Comparison of ENCODE assay signal across 2 cellular contexts in genomic region chr17:54376409-54376808, GRCh38.
DNase-seq lines count a peak whose midpoint lies in the region; ATAC-seq, FAIRE-seq and TF ChIP-seq lines count a peak whose summit lies in the region.
"Not testable (repeated sequence)": the region's sequence is repeated elsewhere in the genome, so short reads cannot be mapped to it uniquely, and the experiment has no call there.

No MANE protein-coding gene starts in this region.

- FAIRE-seq in A549 (lab: Jason Lieb, UNC), result not testable (repeated sequence)

- not testable (repeated sequence) for H3K4me2 ChIP-seq in A549

- not testable (repeated sequence) for H3K9me3 ChIP-seq in A549; HEK293 (ENCODE audit: control insufficient read depth, insufficient read depth, low read depth, low read length)

- not testable (repeated sequence) for TF ChIP-seq RAD21 in A549 (conservative IDR thresholded peaks at IDR 0.05 in 1 of 2, IDR thresholded peaks at IDR 0.05 in 1 of 2)

- CTCF ChIA-PET in A549 (lab: Yijun Ruan, JAX); HEK293 (lab: Yijun Ruan, JAX): not testable (repeated sequence)

- not testable (repeated sequence) for H3K36me3 ChIP-seq in HEK293 (ENCODE audit: control insufficient read depth in 2 of 2, insufficient read depth in 1 of 2, low read length in 2 of 2)

- H3K27ac ChIP-seq in A549; HEK293 (ENCODE audit: extremely low read depth, low read depth, low read length): not testable (repeated sequence)

- not testable (repeated sequence) for DNase-seq in A549 (ENCODE audit: low read depth in 1 of 2, low spot score in 1 of 2)

- POLR2A ChIA-PET in A549 (lab: Yijun Ruan, JAX); HEK293 (lab: Yijun Ruan, JAX): not testable (repeated sequence)

- not testable (repeated sequence) for ATAC-seq in A549

- H3K4me3 ChIP-seq in A549; HEK293 (ENCODE audit: low read depth, low read length): not testable (repeated sequence)

- TF ChIP-seq CTCF in A549 (IDR thresholded peaks at IDR 0.05); HEK293 (tag by site-specific recombination; IDR thresholded peaks at IDR 0.05): not testable (repeated sequence)

- not testable (repeated sequence) for TF ChIP-seq POLR2A in A549 (IDR thresholded peaks at IDR 0.05; ENCODE audit: low read length)

- WGBS in A549 (ENCODE audit: missing lambda C conversion rate), result 40% methylated on average over 6 of the region's 6 CpGs

- TF ChIP-seq EP300 in A549 (IDR thresholded peaks at IDR 0.05), result not testable (repeated sequence)

- H3K4me1 ChIP-seq in A549; HEK293 (ENCODE audit: control insufficient read depth, insufficient read depth, low read length): not testable (repeated sequence)

TF ChIP-seq in A549, 52 proteins besides CTCF, POLR2A, EP300 and RAD21:
- TF ChIP-seq ZC3H11A (IDR thresholded peaks at IDR 0.05), result peak; percentile 85

TF ChIP-seq in HEK293, 187 proteins besides CTCF, POLR2A, EP300 and RAD21 (continues in another document):
- peak; percentile 19; the same call in 1 of the 2 replicates for TF ChIP-seq GLI2 (tag by site-specific recombination; IDR thresholded peaks at IDR 0.05; ENCODE audit: borderline replicate concordance, low read depth)
- TF ChIP-seq ZNF623 (tag by site-specific recombination; IDR thresholded peaks at IDR 0.05), result peak; percentile 33
- peak; percentile 81 for TF ChIP-seq ZNF518A (tag by site-specific recombination; conservative IDR thresholded peaks at IDR 0.05; ENCODE audit: low read depth)
- TF ChIP-seq ZNF555 (tag by site-specific recombination; conservative IDR thresholded peaks at IDR 0.05), result peak; percentile 50
- TF ChIP-seq ZNF558 (tag by site-specific recombination; IDR thresholded peaks at IDR 0.05), result 0 out of 2 replicates have a peak, but pooled peaks have one; percentile 26
- TF ChIP-seq ZNF433 (tag by site-specific recombination; IDR thresholded peaks at IDR 0.05; ENCODE audit: low read depth), result 0 out of 2 replicates have a peak, but pooled peaks have one; percentile 22
- 0 out of 2 replicates have a peak, but pooled peaks have one; percentile 20 for TF ChIP-seq ZNF292 (tag by site-specific recombination; IDR thresholded peaks at IDR 0.05; ENCODE audit: borderline replicate concordance, low read depth)
- TF ChIP-seq ZBTB8A (tag by site-specific recombination; IDR thresholded peaks at IDR 0.05), result 0 out of 2 replicates have a peak, but pooled peaks have one; percentile 32
- TF ChIP-seq ZNF394 (tag by site-specific recombination; IDR thresholded peaks at IDR 0.05; ENCODE audit: borderline replicate concordance), result peak; percentile 77; the same call in 1 of the 2 replicates
- 0 out of 2 replicates have a peak, but pooled peaks have one; percentile 47 for TF ChIP-seq ZNF560 (tag by site-specific recombination; IDR thresholded peaks at IDR 0.05; ENCODE audit: borderline replicate concordance)
- TF ChIP-seq ZBTB21 (tag by site-specific recombination; IDR thresholded peaks at IDR 0.05), result 0 out of 2 replicates have a peak, but pooled peaks have one; percentile 17
- peak; percentile 25; the same call in 1 of the 2 replicates for TF ChIP-seq ZNF140 (tag by site-specific recombination; IDR thresholded peaks at IDR 0.05)
- TF ChIP-seq ZNF664 (tag by site-specific recombination; IDR thresholded peaks at IDR 0.05), result peak; percentile 37; the same call in 1 of the 2 replicates
- TF ChIP-seq REST (tag by site-specific recombination; IDR thresholded peaks at IDR 0.05), result peak; percentile 45; the same call in 1 of the 2 replicates
- peak; percentile 66 for TF ChIP-seq ZBTB11 (tag by site-specific recombination; conservative IDR thresholded peaks at IDR 0.05; ENCODE audit: low read depth)
- TF ChIP-seq ZNF202 (tag by site-specific recombination; IDR thresholded peaks at IDR 0.05; ENCODE audit: borderline replicate concordance), result peak; percentile 57; the same call in 1 of the 2 replicates
- TF ChIP-seq ZNF426 (tag by site-specific recombination; IDR thresholded peaks at IDR 0.05), result peak; percentile 69
